Comparison of ENCODE assay signal across 8 cellular contexts in the genomic region with DNA sequence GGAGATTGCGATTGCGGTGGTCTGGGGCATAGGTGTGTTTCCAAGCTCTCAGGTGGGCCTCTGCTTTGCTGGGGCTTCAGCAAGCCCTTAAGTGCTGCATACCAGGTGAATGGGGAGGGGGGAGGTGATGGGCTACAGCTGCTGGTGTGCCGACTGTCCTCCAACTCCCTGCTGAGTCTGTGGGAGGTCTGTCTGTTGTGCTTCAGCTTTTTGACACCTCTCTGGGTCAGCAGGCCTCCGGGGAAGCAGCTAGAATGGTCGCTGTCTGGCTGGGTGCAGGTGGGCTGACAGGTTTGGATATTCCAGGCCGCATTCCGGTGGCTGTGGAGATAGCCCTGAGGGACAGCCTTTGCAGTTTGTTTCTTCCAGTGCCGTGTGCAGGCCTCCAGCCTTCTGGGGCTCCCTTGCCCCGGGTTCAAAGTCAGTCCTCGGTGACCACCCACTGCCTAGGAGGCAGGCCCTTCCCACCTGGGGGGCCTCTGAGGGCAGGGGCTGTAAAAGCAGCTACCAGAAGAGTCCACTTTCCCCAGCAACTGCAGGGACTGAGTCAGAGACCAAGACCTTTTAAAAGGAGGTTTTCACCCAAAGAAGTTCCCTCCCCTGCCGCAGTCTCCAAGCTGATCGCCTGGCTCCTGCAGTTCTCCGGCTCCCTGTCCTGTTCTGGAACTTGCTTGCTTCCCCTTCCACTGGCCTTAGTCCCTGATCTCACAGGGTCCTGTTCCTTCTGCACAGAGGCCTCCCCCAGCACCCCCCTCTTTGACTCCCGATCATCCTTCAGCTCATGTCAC. TPM values are rescaled to one million over a fixed set of nuclear protein-coding genes. Genes with fewer than 3 reads are reported as not detected.
DNase-seq lines count a peak whose midpoint lies in the region; ATAC-seq and TF ChIP-seq lines count a peak whose summit lies in the region.

No MANE protein-coding gene starts in this region.

- peak overlapping the region; percentile 46 for H3K4me2 ChIP-seq in neural progenitor cell

- peaks cover 64% of the 10 kb centered on the region for H3F3A ChIP-seq in neural progenitor cell (ENCODE audit: low read depth)

- peaks cover 12% of the 10 kb centered on the region for H3K27me3 Mint-ChIP-seq in neural progenitor cell (ENCODE audit: insufficient read depth, low read depth)

- no peak overlapping the region for H2AFZ ChIP-seq in neural progenitor cell (replicated peaks)

- peaks cover 7% of the 10 kb centered on the region for H3K27me3 ChIP-seq in colonic mucosa
- peaks cover 40% of the 10 kb centered on the region for H3K27me3 ChIP-seq in neural progenitor cell

- 0 out of 2 replicates have a peak, but pooled peaks have one; percentile 25 for TF ChIP-seq POLR2A in Raji (IDR thresholded peaks at IDR 0.05; ENCODE audit: insufficient read depth, low read depth, low read length)

- ATAC-seq in GM18870 (IDR thresholded peaks at IDR 0.05; ENCODE audit: unreplicated experiment) (no peak), HG02885 (IDR thresholded peaks at IDR 0.05; ENCODE audit: poor library complexity, unreplicated experiment) (no peak), HG03108 (IDR thresholded peaks at IDR 0.05; ENCODE audit: unreplicated experiment) (no peak)

- H3K9me3 ChIP-seq in colonic mucosa (no peaks in the 10 kb centered on the region), neural progenitor cell (ENCODE audit: low read depth) (no peaks in the 10 kb centered on the region)

- H3K4me3 Mint-ChIP-seq in neural progenitor cell: peak overlapping the region; percentile 63

- no peaks in the 10 kb centered on the region for H3K9me3 Mint-ChIP-seq in neural progenitor cell

- TF ChIP-seq CTCF in GM12865 (IDR thresholded peaks at IDR 0.05; ENCODE audit: insufficient read depth, low read depth, low read length, missing control alignments): no peak
- no peak for TF ChIP-seq CTCF in colonic mucosa (IDR thresholded peaks at IDR 0.05)
- TF ChIP-seq CTCF in neural progenitor cell (IDR thresholded peaks at IDR 0.05): no peak

- intact Hi-C loops in colonic mucosa (cut with DNase I): loop anchor here (5.0 kb wide), 2 partner anchors 86 to 151 kb away; partner anchors contain the start of gene BTBD17

- H3K4me1 ChIP-seq in colonic mucosa (peaks cover 16% of the 10 kb centered on the region), neural progenitor cell (peaks cover 34% of the 10 kb centered on the region)

- peaks cover 58% of the 10 kb centered on the region for H3K4me1 Mint-ChIP-seq in neural progenitor cell

- H3K27ac Mint-ChIP-seq in neural progenitor cell: peak overlapping the region; percentile 98

- H3K79me2 ChIP-seq in neural progenitor cell (ENCODE audit: low read depth): peaks cover 22% of the 10 kb centered on the region

- H3K36me3 ChIP-seq in colonic mucosa (peaks cover 6% of the 10 kb centered on the region), neural progenitor cell (no peaks in the 10 kb centered on the region)

- peaks cover 68% of the 10 kb centered on the region for H4K20me1 ChIP-seq in neural progenitor cell (ENCODE audit: low read depth)

- peak; percentile 36 for DNase-seq in GM12865 (ENCODE audit: low read depth)
- no peak for DNase-seq in colonic mucosa
- DNase-seq in neural progenitor cell (ENCODE audit: low spot score): peak; percentile 40
- no peak for DNase-seq in NCI-H748 (lab: John Stamatoyannopoulos, UW; ENCODE audit: unreplicated experiment)

- H3K27ac ChIP-seq in colonic mucosa (no peak overlapping the region), neural progenitor cell (no peak overlapping the region)

- H3K9ac ChIP-seq in colonic mucosa (ENCODE audit: low read depth in 2 of 2, low read length in 2 of 2) (no peak overlapping the region), neural progenitor cell (no peak overlapping the region)

- peaks cover 2% of the 10 kb centered on the region for H3K36me3 Mint-ChIP-seq in neural progenitor cell

- H3K4me3 ChIP-seq in GM12865 (ENCODE audit: low read depth, low read length) (peak overlapping the region; percentile 57; the same call in 1 of the 2 replicates), colonic mucosa (peak overlapping the region; percentile 48), neural progenitor cell (no peak overlapping the region)

RNA-seq across cellular contexts. Expression of gene TTYH2, which starts 2.0 kb away (rescaled TPM):
- 1 to 10 TPM in 1 of 2 donors, under 1 TPM in 1; 0.86 to 2.9 TPM for total RNA-seq in colonic mucosa
- total RNA-seq in neural progenitor cell (ENCODE audit: low replicate concordance): 3.2 and 5.8 TPM in 2 replicates

RNA-seq across cellular contexts. Expression of gene RPL38, which starts 7.9 kb away (rescaled TPM):
- 100 to 1,000 TPM; 723 to 795 TPM for total RNA-seq in colonic mucosa
- total RNA-seq in neural progenitor cell (ENCODE audit: low replicate concordance): 343 and 393 TPM in 2 replicates

Comparison
In these comparisons a context has a peak if more than half of its experiments do, and no peak if none do; other contexts are left out.
1. DNase-seq: peak in GM12865 (single experiment) and neural progenitor cell (single experiment); none in colonic mucosa (single experiment) and NCI-H748 (single experiment).